9 cellular contexts compared by ENCODE assay signal in the genomic region with DNA sequence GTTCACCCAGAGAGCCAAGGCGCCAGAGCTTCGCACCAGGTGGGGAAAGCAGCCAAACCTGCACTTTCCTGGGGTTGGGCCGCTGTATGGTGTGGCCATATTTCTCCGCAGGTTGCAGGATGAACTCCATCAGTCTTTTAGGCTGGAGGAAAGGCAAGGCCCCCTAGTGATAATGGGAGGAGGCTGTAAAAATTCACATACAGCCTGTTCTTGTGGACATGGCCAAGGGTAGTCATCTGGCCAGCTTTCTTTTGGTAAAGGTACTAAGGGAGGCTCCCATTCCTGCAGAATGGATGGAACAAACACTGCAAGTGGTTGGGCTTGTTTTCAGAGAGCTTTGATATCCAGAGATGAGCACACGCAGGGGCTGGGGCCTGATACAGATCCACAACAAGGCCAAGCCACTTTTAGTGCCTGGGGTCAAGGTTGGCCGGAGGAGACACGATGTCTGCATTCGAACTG. TPM values are rescaled to one million over a fixed set of nuclear protein-coding genes. Genes with fewer than 3 reads are reported as not detected.
DNase-seq lines count a peak whose midpoint lies in the region; ATAC-seq and TF ChIP-seq lines count a peak whose summit lies in the region.
"Had no signal": no experiment of that assay in that cellular context is flagged by ENCODE, and none has a peak within 500 bp of the region (broad histone marks: within the 10 kb centered on the region; RNA-seq: fewer than 3 reads in every experiment).

No MANE protein-coding gene starts in this region.

- intact Hi-C loops in MCF 10A (cut with micrococcal nuclease) (loop anchor here (5.0 kb wide), 1 partner anchor 135 kb away; no protein-coding TSS in a partner anchor), left lung (cut with DNase I) (no loop called here)
- intact Hi-C loops in CD8-positive, alpha-beta T cell (cut with DNase I, micrococcal nuclease) = no loop called here
- intact Hi-C loops in naive thymus-derived CD4-positive, alpha-beta T cell (cut with micrococcal nuclease) = loop anchor here in 1 of 2 donors (10.0 kb wide), 1 partner anchor 77 kb away; no protein-coding TSS in a partner anchor

- no peaks in the 10 kb centered on the region for H3K9me3 Mint-ChIP-seq in HFFc6
- H3K9me3 Mint-ChIP-seq in MCF 10A (ENCODE audit: unreplicated experiment) = no peaks in the 10 kb centered on the region
- no peaks in the 10 kb centered on the region for H3K9me3 Mint-ChIP-seq in CD8-positive, alpha-beta T cell
- no peaks in the 10 kb centered on the region for H3K9me3 Mint-ChIP-seq in naive thymus-derived CD4-positive, alpha-beta T cell

- peaks cover 0 to 36% of the 10 kb centered on the region in 2 donors for H3K27me3 ChIP-seq in left lung
- no peaks in the 10 kb centered on the region for H3K27me3 ChIP-seq in subcutaneous abdominal adipose tissue (ENCODE audit: control insufficient read depth in 5 of 5, insufficient read depth in 4 of 5, low read length in 5 of 5)
- peaks cover 36% of the 10 kb centered on the region for H3K27me3 ChIP-seq in CD8-positive, alpha-beta T cell (ENCODE audit: insufficient read depth, low read length)
- peaks cover 0 to 13% of the 10 kb centered on the region in 2 donors for H3K27me3 ChIP-seq in naive thymus-derived CD4-positive, alpha-beta T cell (ENCODE audit: control insufficient read depth in 2 of 2, insufficient read depth in 2 of 2, low read length in 2 of 2)

- H3K27ac ChIP-seq in left lung (peak overlapping the region; percentile 81 to 95), subcutaneous abdominal adipose tissue (ENCODE audit: low read depth, low read length) (peak overlapping the region; percentile 46)
- no peak overlapping the region for H3K27ac ChIP-seq in CD8-positive, alpha-beta T cell (ENCODE audit: low read depth, low read length)
- H3K27ac ChIP-seq in naive thymus-derived CD4-positive, alpha-beta T cell (ENCODE audit: low read depth, low read length) = no peak overlapping the region

- H3K27me3 Mint-ChIP-seq in HFFc6 (ENCODE audit: insufficient read depth) (peaks cover 2% of the 10 kb centered on the region), MCF 10A (ENCODE audit: insufficient read depth, unreplicated experiment) (no peaks in the 10 kb centered on the region)
- peaks cover 57% of the 10 kb centered on the region for H3K27me3 Mint-ChIP-seq in CD8-positive, alpha-beta T cell (ENCODE audit: low read depth)
- peaks cover 35 to 70% (median 50%) of the 10 kb centered on the region in 5 donors for H3K27me3 Mint-ChIP-seq in naive thymus-derived CD4-positive, alpha-beta T cell

- H3K9me3 ChIP-seq in left lung (no peaks in the 10 kb centered on the region), subcutaneous abdominal adipose tissue (ENCODE audit: control insufficient read depth in 5 of 5, low read length in 5 of 5) (no peaks in the 10 kb centered on the region)
- H3K9me3 ChIP-seq in CD8-positive, alpha-beta T cell (ENCODE audit: low read length) = no peaks in the 10 kb centered on the region
- no peaks in the 10 kb centered on the region for H3K9me3 ChIP-seq in naive thymus-derived CD4-positive, alpha-beta T cell (ENCODE audit: control insufficient read depth in 2 of 3, low read length in 3 of 3)

- peaks cover 46% of the 10 kb centered on the region for H3K4me1 Mint-ChIP-seq in HFFc6 (ENCODE audit: low read depth)
- H3K4me1 Mint-ChIP-seq in MCF 10A (ENCODE audit: insufficient read depth, unreplicated experiment) = peaks cover 22% of the 10 kb centered on the region
- H3K4me1 Mint-ChIP-seq in CD8-positive, alpha-beta T cell (ENCODE audit: low read depth) = peaks cover 11% of the 10 kb centered on the region
- H3K4me1 Mint-ChIP-seq in naive thymus-derived CD4-positive, alpha-beta T cell = peaks cover 11 to 23% (median 16%) of the 10 kb centered on the region in 7 donors

- H3K9ac ChIP-seq in subcutaneous abdominal adipose tissue (ENCODE audit: low read length in 5 of 5) = no peak overlapping the region

- H3K27ac Mint-ChIP-seq in HFFc6 (peak overlapping the region; percentile 100), MCF 10A (ENCODE audit: low read depth, unreplicated experiment) (peak overlapping the region; percentile 97)
- H3K27ac Mint-ChIP-seq in CD8-positive, alpha-beta T cell = no peak overlapping the region
- no peak overlapping the region for H3K27ac Mint-ChIP-seq in naive thymus-derived CD4-positive, alpha-beta T cell

- H3K4me1 ChIP-seq in left lung (peaks cover 17 to 36% of the 10 kb centered on the region in 2 donors), subcutaneous abdominal adipose tissue (ENCODE audit: control insufficient read depth in 5 of 5, insufficient read depth in 5 of 5, low read length in 5 of 5) (peaks cover 0 to 22% (median 20%) of the 10 kb centered on the region in 5 donors)
- H3K4me1 ChIP-seq in CD8-positive, alpha-beta T cell (ENCODE audit: insufficient read depth, low read length) = peaks cover 16% of the 10 kb centered on the region
- no peaks in the 10 kb centered on the region for H3K4me1 ChIP-seq in naive thymus-derived CD4-positive, alpha-beta T cell (ENCODE audit: control insufficient read depth in 2 of 2, insufficient read depth in 2 of 2, low read length in 2 of 2)

- peak overlapping the region in 1 of 2 donors; percentile 13 for H3K4me3 ChIP-seq in left lung
- no peak overlapping the region for H3K4me3 ChIP-seq in subcutaneous abdominal adipose tissue (ENCODE audit: low read depth in 1 of 5, low read length in 5 of 5)
- no peak overlapping the region for H3K4me3 ChIP-seq in CD8-positive, alpha-beta T cell (ENCODE audit: low read depth, low read length)
- no peak overlapping the region for H3K4me3 ChIP-seq in naive thymus-derived CD4-positive, alpha-beta T cell (ENCODE audit: low read length)

- H3K36me3 Mint-ChIP-seq in HFFc6 (ENCODE audit: low read depth) (no peaks in the 10 kb centered on the region), MCF 10A (ENCODE audit: insufficient read depth, unreplicated experiment) (no peaks in the 10 kb centered on the region)
- H3K36me3 Mint-ChIP-seq in CD8-positive, alpha-beta T cell = no peaks in the 10 kb centered on the region
- H3K36me3 Mint-ChIP-seq in naive thymus-derived CD4-positive, alpha-beta T cell = peaks cover 0 to 4% (median 0%) of the 10 kb centered on the region in 5 donors

- no peak for ATAC-seq in left lung
- no peak for ATAC-seq in CD8-positive, alpha-beta T cell
- no peak for ATAC-seq in naive thymus-derived CD4-positive, alpha-beta T cell

- CTCF ChIA-PET in MCF 10A (lab: Yijun Ruan, JAX) (interaction anchor here (0.8 to 3.4 kb wide), 5 partner anchors 8 to 214 kb away, joined by 3 to 21 read pairs (median 6); no protein-coding TSS in a partner anchor), GM10248 (lab: Yijun Ruan, JAX) (interaction anchor here (2.8 kb wide), 1 partner anchor 8 kb away, joined by 21 read pairs; no protein-coding TSS in a partner anchor)
- CTCF ChIA-PET in CD8-positive, alpha-beta T cell (lab: Charles Lee) = interaction anchor here (1.8 kb wide), 1 partner anchor 8 kb away, joined by 9 read pairs; no protein-coding TSS in a partner anchor
- CTCF ChIA-PET in naive thymus-derived CD4-positive, alpha-beta T cell (lab: Charles Lee) = interaction anchor here (1.0 to 1.2 kb wide), 2 partner anchors 8 to 431 kb away, joined by 3 read pairs; no protein-coding TSS in a partner anchor

- H3K4me3 Mint-ChIP-seq in HFFc6 (peak overlapping the region; percentile 86), MCF 10A (ENCODE audit: unreplicated experiment) (peak overlapping the region; percentile 83)
- no peak overlapping the region for H3K4me3 Mint-ChIP-seq in CD8-positive, alpha-beta T cell
- peak overlapping the region in 1 of 10 donors; percentile 20 for H3K4me3 Mint-ChIP-seq in naive thymus-derived CD4-positive, alpha-beta T cell

- DNase-seq in HFFc6 (no peak), MCF 10A (ENCODE audit: unreplicated experiment) (peak; percentile 11), left lung (no peak), GM10248 (ENCODE audit: extremely low spot score) (no peak), kidney glomerular epithelial cell (lab: John Stamatoyannopoulos, UW) (no peak)
- DNase-seq in CD8-positive, alpha-beta T cell = no peak
- DNase-seq in naive thymus-derived CD4-positive, alpha-beta T cell = no peak
- DNase-seq: DMS79 had no signal

- BruUV-seq in MCF 10A (replicated peaks; lab: Mats Ljungman, UMichigan) = no TSS peak

- TF ChIP-seq CTCF in HFFc6 (IDR thresholded peaks at IDR 0.05) = peak; percentile 22; the same call in 1 of the 2 replicates
- TF ChIP-seq CTCF in MCF 10A (IDR thresholded peaks at IDR 0.05; ENCODE audit: unreplicated experiment) = no peak
- TF ChIP-seq CTCF in left lung (IDR thresholded peaks at IDR 0.05) = no peak
- no peak for TF ChIP-seq CTCF in CD8-positive, alpha-beta T cell (IDR thresholded peaks at IDR 0.05)
- no peak for TF ChIP-seq CTCF in GM10248 (IDR thresholded peaks at IDR 0.05; ENCODE audit: control extremely low read depth, extremely low read depth, low read depth, missing control alignments)

- POLR2A ChIA-PET in MCF 10A (lab: Yijun Ruan, JAX) (interaction anchor here (1.0 to 2.1 kb wide), 5 partner anchors 9 to 231 kb away, joined by 3 to 11 read pairs (median 4); partner anchors contain the start of gene XBP1), GM10248 (lab: Yijun Ruan, JAX) (no interaction called here)
- POLR2A ChIA-PET in CD8-positive, alpha-beta T cell (lab: Charles Lee) = no interaction called here
- POLR2A ChIA-PET in naive thymus-derived CD4-positive, alpha-beta T cell (lab: Charles Lee) = no interaction called here

- H3K36me3 ChIP-seq in left lung (no peaks in the 10 kb centered on the region), subcutaneous abdominal adipose tissue (ENCODE audit: control insufficient read depth in 5 of 5, insufficient read depth in 5 of 5, low read length in 5 of 5) (no peaks in the 10 kb centered on the region)
- no peaks in the 10 kb centered on the region for H3K36me3 ChIP-seq in CD8-positive, alpha-beta T cell (ENCODE audit: insufficient read depth, low read length)
- H3K36me3 ChIP-seq in naive thymus-derived CD4-positive, alpha-beta T cell (ENCODE audit: control insufficient read depth in 2 of 3, insufficient read depth in 3 of 3, low read length in 3 of 3) = no peaks in the 10 kb centered on the region

RNA-seq across cellular contexts. Expression of gene C22orf31, which starts 29.6 kb away (rescaled TPM):
- total RNA-seq in HFFc6 (2021; fragmentation: NEBNext Ultra II Directional; extraction: Animal tissue kit (Norgen Biotek cat#: 25700)) = not detected
- total RNA-seq in MCF 10A (2022) (not detected in 2 replicates), left lung (under 1 TPM in 1 of 2 donors, not detected in 1; 0.29 TPM)
- not detected for total RNA-seq in CD8-positive, alpha-beta T cell
- not detected for total RNA-seq in naive thymus-derived CD4-positive, alpha-beta T cell
- polyA plus RNA-seq in naive thymus-derived CD4-positive, alpha-beta T cell = not detected

RNA-seq across cellular contexts. Expression of gene KREMEN1, which starts 40.8 kb away (rescaled TPM):
- 1 to 10 TPM in 1 of 6 experiments, under 1 TPM in 5; 0.50 to 1.1 (median 0.59) TPM for total RNA-seq in HFFc6 (2021; fragmentation: NEBNext Ultra II Directional; extraction: Animal tissue kit (Norgen Biotek cat#: 25700))
- total RNA-seq in MCF 10A (2022) = 3.6 and 4.2 TPM in 2 replicates
- 10 to 100 TPM; 24.6 to 42.3 TPM for total RNA-seq in left lung
- total RNA-seq in CD8-positive, alpha-beta T cell = not detected
- 1 to 10 TPM in 1 of 5 experiments, not detected in 4; 1.1 TPM for total RNA-seq in naive thymus-derived CD4-positive, alpha-beta T cell
- polyA plus RNA-seq in naive thymus-derived CD4-positive, alpha-beta T cell = not detected

Comparison
In these comparisons a context has a peak if more than half of its experiments do, and no peak if none do; other contexts are left out.
1. H3K27ac Mint-ChIP-seq: peak in HFFc6 (single experiment) and MCF 10A (single experiment); none in CD8-positive, alpha-beta T cell (single experiment) and naive thymus-derived CD4-positive, alpha-beta T cell (0 of 9).
2. H3K27ac ChIP-seq: peak in left lung (2 of 2) and subcutaneous abdominal adipose tissue (single experiment); none in CD8-positive, alpha-beta T cell (single experiment) and naive thymus-derived CD4-positive, alpha-beta T cell (single experiment).